Comparison of ENCODE assay signal across 8 cellular contexts in genomic region chr9:6014668-6015270, GRCh38. TPM values are rescaled to one million over a fixed set of nuclear protein-coding genes. Genes with fewer than 3 reads are reported as not detected.
DNase-seq lines count a peak whose midpoint lies in the region; ATAC-seq and TF ChIP-seq lines count a peak whose summit lies in the region.

No MANE protein-coding gene starts in this region.

- CTCF ChIA-PET in activated B cell treated with CpG ODN at 0.5 μM for 24 hours (lab: Charles Lee) = no interaction called here

- peak overlapping the region; percentile 66 for H3K27ac ChIP-seq in cardiac muscle cell
- H3K27ac ChIP-seq in parathyroid adenoma = peak overlapping the region; percentile 83

- peaks cover 42% of the 10 kb centered on the region for H3K36me3 Mint-ChIP-seq in activated B cell treated with CpG ODN at 0.5 μM for 24 hours (ENCODE audit: low read depth)

- H3K36me3 ChIP-seq in cardiac muscle cell (peaks cover 8% of the 10 kb centered on the region), parathyroid adenoma (ENCODE audit: control insufficient read depth, insufficient read depth, low read length) (no peaks in the 10 kb centered on the region)

- H3K4me2 ChIP-seq in parathyroid adenoma (ENCODE audit: low read length) = peak overlapping the region; percentile 83

- peaks cover 4% of the 10 kb centered on the region for H3K9me3 Mint-ChIP-seq in activated B cell treated with CpG ODN at 0.5 μM for 24 hours

- DNase-seq in cardiac muscle cell (ENCODE audit: low read depth in 1 of 2, low spot score in 1 of 2) (peak in 1 of 2 donors; percentile 60), cardiac septum (ENCODE audit: low spot score) (no peak), activated B cell treated with CpG ODN at 0.5 μM for 24 hours (no peak), fibroblast of villous mesenchyme (ENCODE audit: low read depth) (peak; percentile 59), pons (ENCODE audit: low spot score) (no peak), cerebellar nuclear complex (lab: John Stamatoyannopoulos, UW) (no peak)

- intact Hi-C loops in cardiac septum (cut with DNase I) = no loop called here
- intact Hi-C loops in activated B cell treated with CpG ODN at 0.5 μM for 24 hours (cut with micrococcal nuclease) = loop anchor here (1.0 to 2.0 kb wide), 3 partner anchors 7 to 182 kb away; partner anchors contain the start of gene ERMP1

- H2AFZ ChIP-seq in parathyroid adenoma = peak overlapping the region; percentile 91

- no peak overlapping the region for H3K9ac ChIP-seq in parathyroid adenoma

- H3K4me3 ChIP-seq in cardiac muscle cell (peak overlapping the region; percentile 52), fibroblast of villous mesenchyme (ENCODE audit: low read depth, low read length) (peak overlapping the region; percentile 95), parathyroid adenoma (ENCODE audit: low read depth, low read length) (peak overlapping the region; percentile 73)

- POLR2A ChIA-PET in activated B cell treated with CpG ODN at 0.5 μM for 24 hours (lab: Charles Lee) = interaction anchor here (0.7 to 1.6 kb wide), 9 partner anchors 8 to 1222 kb away, joined by 3 to 15 read pairs (median 3); partner anchors contain the start of gene RCL1

- peak overlapping the region; percentile 97 for H3K27ac Mint-ChIP-seq in activated B cell treated with CpG ODN at 0.5 μM for 24 hours

- H3K79me2 ChIP-seq in parathyroid adenoma = no peaks in the 10 kb centered on the region

- peaks cover 39% of the 10 kb centered on the region for H3K4me1 Mint-ChIP-seq in activated B cell treated with CpG ODN at 0.5 μM for 24 hours

- TF ChIP-seq CTCF in cardiac muscle cell (IDR thresholded peaks at IDR 0.05; ENCODE audit: low read depth, low read length) (no peak), activated B cell treated with CpG ODN at 0.5 μM for 24 hours (IDR thresholded peaks at IDR 0.05) (no peak), fibroblast of villous mesenchyme (IDR thresholded peaks at IDR 0.05; ENCODE audit: insufficient read depth, low read depth, low read length) (no peak), parathyroid adenoma (IDR thresholded peaks at IDR 0.05) (no peak)

- peaks cover 22% of the 10 kb centered on the region for H3K4me1 ChIP-seq in cardiac muscle cell (ENCODE audit: low read depth)
- H3K4me1 ChIP-seq in parathyroid adenoma = no peaks in the 10 kb centered on the region

- H3K27me3 Mint-ChIP-seq in activated B cell treated with CpG ODN at 0.5 μM for 24 hours = no peaks in the 10 kb centered on the region

- ATAC-seq in activated B cell treated with CpG ODN at 0.5 μM for 24 hours (ENCODE audit: low read depth) (no peak), HG02840 (IDR thresholded peaks at IDR 0.05; ENCODE audit: low FRiP score, unreplicated experiment) (no peak)

- peak overlapping the region; percentile 99 for H3K4me3 Mint-ChIP-seq in activated B cell treated with CpG ODN at 0.5 μM for 24 hours

- H3K9me3 ChIP-seq in cardiac muscle cell (ENCODE audit: low read depth) (no peaks in the 10 kb centered on the region), parathyroid adenoma (ENCODE audit: control insufficient read depth, low read length) (no peaks in the 10 kb centered on the region)

- H3K27me3 ChIP-seq in cardiac muscle cell (no peaks in the 10 kb centered on the region), parathyroid adenoma (ENCODE audit: control insufficient read depth, insufficient read depth, low read length) (no peaks in the 10 kb centered on the region)

RNA-seq across cellular contexts. Expression of gene RANBP6, which starts 0.7 kb away (rescaled TPM):
- 16.0 and 18.0 TPM in 2 replicates for total RNA-seq in cardiac muscle cell
- 17.1 and 23.8 TPM in 2 replicates for polyA plus RNA-seq in cardiac muscle cell
- total RNA-seq in cardiac septum = 21.6 TPM
- 21.6 and 22.5 TPM in 2 replicates for total RNA-seq in activated B cell treated with CpG ODN at 0.5 μM for 24 hours
- 29.0 and 45.3 TPM in 2 replicates for total RNA-seq in fibroblast of villous mesenchyme
